ENCODE assay signal across 8 cellular contexts in the genomic region with DNA sequence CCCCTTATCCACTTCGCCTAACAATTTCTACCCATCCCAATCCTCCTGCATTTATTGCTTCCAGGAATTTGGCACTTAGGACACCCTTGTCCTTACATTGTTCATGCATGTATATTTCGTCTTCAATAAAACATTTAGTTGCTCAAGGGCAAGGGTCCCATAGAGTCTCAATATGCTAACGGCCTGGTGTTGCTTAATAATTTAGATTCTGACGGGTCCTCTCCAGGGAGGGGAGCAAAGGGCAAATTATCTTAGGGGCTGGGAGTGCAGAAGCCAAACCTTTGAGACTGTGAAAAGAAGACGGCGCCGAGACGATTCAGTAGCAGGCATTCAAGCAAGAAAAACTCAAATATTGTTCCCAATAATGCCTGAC. TPM values are rescaled to one million over a fixed set of nuclear protein-coding genes. Genes with fewer than 3 reads are reported as not detected.
A peak's percentile ranks its signal among the peaks of the same experiment; 100 is the strongest.
DNase-seq lines count a peak whose midpoint lies in the region; ATAC-seq and TF ChIP-seq lines count a peak whose summit lies in the region.

No MANE protein-coding gene starts in this region.

- ATAC-seq in CD4-positive, alpha-beta T cell (ENCODE audit: poor library complexity), result no peak
- ATAC-seq in HG03066 (IDR thresholded peaks at IDR 0.05; ENCODE audit: low read depth, unreplicated experiment) (peak; percentile 3), GM19324 (IDR thresholded peaks at IDR 0.05; ENCODE audit: low FRiP score, unreplicated experiment) (no peak)

- peak overlapping the region; percentile 67 for H3K4me3 Mint-ChIP-seq in CD4-positive, alpha-beta T cell

- in situ Hi-C loops in HAP-1 (cut with MboI; ENCODE audit: low sequenced_read_pairs), result no loop called here

- TF ChIP-seq CTCF in CD4-positive, alpha-beta T cell (IDR thresholded peaks at IDR 0.05), result no peak
- TF ChIP-seq CTCF in cardiac fibroblast (IDR thresholded peaks at IDR 0.05; ENCODE audit: low read depth, low read length), result no peak
- TF ChIP-seq CTCF in neutrophil (IDR thresholded peaks at IDR 0.05), result no peak

- intact Hi-C loops in CD4-positive, alpha-beta T cell (cut with DNase I, micrococcal nuclease), result no loop called here

- no peaks in the 10 kb centered on the region for H3K9me3 Mint-ChIP-seq in CD4-positive, alpha-beta T cell

- H3K27ac Mint-ChIP-seq in CD4-positive, alpha-beta T cell, result no peak overlapping the region

- H3K27me3 ChIP-seq in CD4-positive, alpha-beta T cell (ENCODE audit: control insufficient read depth, insufficient read depth, low read length), result peaks cover 6% of the 10 kb centered on the region
- H3K27me3 ChIP-seq in neutrophil (peaks cover 40% of the 10 kb centered on the region), HAP-1 (ENCODE audit: low read depth) (no peaks in the 10 kb centered on the region)

- peaks cover 42% of the 10 kb centered on the region for H3K36me3 ChIP-seq in neutrophil
- H3K36me3 ChIP-seq in HAP-1 (replicated peaks), result no peaks in the 10 kb centered on the region

- no peak for DNase-seq in CD4-positive, alpha-beta T cell
- DNase-seq in cardiac fibroblast (ENCODE audit: low read depth in 2 of 2) (no peak), HAP-1 (ENCODE audit: low spot score in 2 of 2) (no peak)
- DNase-seq in activated CD4-positive, CD25-positive, alpha-beta regulatory T cell treated with anti-CD3 and anti-CD28 coated beads, Interleukin-2, amount 50 U/mL, for 72 hours, result no peak
- DNase-seq in activated CD4-positive, alpha-beta T cell treated with anti-CD3 and anti-CD28 coated beads for 1 hour, result no peak

- POLR2A ChIA-PET in CD4-positive, alpha-beta T cell (lab: Charles Lee), result no interaction called here

- H3K4me3 ChIP-seq in cardiac fibroblast (replicated peaks in 1 of 2; ENCODE audit: low read depth in 2 of 2, low read length in 2 of 2) (peak overlapping the region; percentile 62 to 65), neutrophil (ENCODE audit: low read depth in 1 of 2, low read length in 1 of 2) (peak overlapping the region; percentile 54 to 59), HAP-1 (no peak overlapping the region)

- H3K27ac ChIP-seq in CD4-positive, alpha-beta T cell (ENCODE audit: low read depth, low read length), result no peak overlapping the region
- no peak overlapping the region for H3K27ac ChIP-seq in neutrophil

- CTCF ChIA-PET in CD4-positive, alpha-beta T cell (lab: Charles Lee), result no interaction called here

- H3K4me1 Mint-ChIP-seq in CD4-positive, alpha-beta T cell (ENCODE audit: low read depth), result peaks cover 7% of the 10 kb centered on the region

- no peaks in the 10 kb centered on the region for H3K36me3 Mint-ChIP-seq in CD4-positive, alpha-beta T cell (ENCODE audit: low read depth)

- no peaks in the 10 kb centered on the region for H3K9me3 ChIP-seq in CD4-positive, alpha-beta T cell (ENCODE audit: control insufficient read depth, low read length)
- H3K9me3 ChIP-seq in neutrophil (no peaks in the 10 kb centered on the region), HAP-1 (no peaks in the 10 kb centered on the region)

- peaks cover 44% of the 10 kb centered on the region for H3K27me3 Mint-ChIP-seq in CD4-positive, alpha-beta T cell

- peaks cover 10% of the 10 kb centered on the region in 2 experiments for H3K4me1 ChIP-seq in neutrophil (ENCODE audit: control insufficient read depth in 1 of 2, insufficient read depth in 1 of 2, low read depth in 1 of 2, low read length in 1 of 2)
- no peaks in the 10 kb centered on the region for H3K4me1 ChIP-seq in HAP-1

RNA-seq across cellular contexts. Expression of gene CR1L, which starts 0.5 kb away (rescaled TPM):
- total RNA-seq in CD4-positive, alpha-beta T cell, result not detected
